Comparison of ENCODE assay signal across 13 cellular contexts in genomic region chr1:85550784-85551516, GRCh38. TPM values are rescaled to one million over a fixed set of nuclear protein-coding genes. Genes with fewer than 3 reads are reported as not detected.
DNase-seq lines count a peak whose midpoint lies in the region; ATAC-seq, FAIRE-seq and TF ChIP-seq lines count a peak whose summit lies in the region.
"Had no signal": no experiment of that assay in that cellular context is flagged by ENCODE, and none has a peak within 500 bp of the region (broad histone marks: within the 10 kb centered on the region; RNA-seq: fewer than 3 reads in every experiment).

No MANE protein-coding gene starts in this region.

- intact Hi-C loops in pancreas (cut with DNase I), result no loop called here

- H3K27ac ChIP-seq in pancreas, result no peak overlapping the region
- H3K27ac ChIP-seq in neural progenitor cell, result no peak overlapping the region

- H3K9me3 ChIP-seq in pancreas, result no peaks in the 10 kb centered on the region
- no peaks in the 10 kb centered on the region for H3K9me3 ChIP-seq in neural progenitor cell (ENCODE audit: low read depth)

- H3K9ac ChIP-seq in neural progenitor cell, result no peak overlapping the region

- no peaks in the 10 kb centered on the region for H3K79me2 ChIP-seq in neural progenitor cell (ENCODE audit: low read depth)

- TF ChIP-seq CTCF in AG10803 (conservative IDR thresholded peaks at IDR 0.05; ENCODE audit: low read length) (no peak), epithelial cell of esophagus (IDR thresholded peaks at IDR 0.05; ENCODE audit: insufficient read depth, low read depth, low read length, missing control alignments) (no peak), pancreas (IDR thresholded peaks at IDR 0.05) (no peak), neural progenitor cell (IDR thresholded peaks at IDR 0.05) (no peak)

- no peaks in the 10 kb centered on the region for H3K4me1 Mint-ChIP-seq in stimulated activated naive CD8-positive, alpha-beta T cell treated with anti-CD3 and anti-CD28 coated beads, Interleukin-15, amount 100 ng/mL, for 72 hours
- H3K4me1 Mint-ChIP-seq in neural progenitor cell, result peaks cover 11% of the 10 kb centered on the region
- H3K4me1 Mint-ChIP-seq: activated CD4-positive, alpha-beta memory T cell treated with anti-CD3 and anti-CD28 coated beads, Interleukin-2, amount 10 ng/mL, durations not matched to agents 7 days and 5 days; activated naive CD8-positive, alpha-beta T cell treated with anti-CD3 and anti-CD28 coated beads, Interleukin-2, amount 50 U/mL, for 24 hours; CD14-positive monocyte had no signal

- 50 to 53% methylated on average over 5 of the region's 5 CpGs for WGBS in pancreas, 2 donors

- FAIRE-seq in pancreas (lab: Jason Lieb, UNC), result no peak

- no peaks in the 10 kb centered on the region for H3K36me3 Mint-ChIP-seq in neural progenitor cell
- H3K36me3 Mint-ChIP-seq: CD14-positive monocyte had no signal

- peaks cover 0 to 4% (median 0%) of the 10 kb centered on the region in 3 donors for H3K4me1 ChIP-seq in pancreas
- peaks cover 13% of the 10 kb centered on the region for H3K4me1 ChIP-seq in neural progenitor cell

- no peak overlapping the region for H3K27ac Mint-ChIP-seq in stimulated activated naive CD8-positive, alpha-beta T cell treated with anti-CD3 and anti-CD28 coated beads, Interleukin-15, amount 100 ng/mL, for 72 hours
- H3K27ac Mint-ChIP-seq in neural progenitor cell, result no peak overlapping the region
- H3K27ac Mint-ChIP-seq: activated CD4-positive, alpha-beta memory T cell treated with anti-CD3 and anti-CD28 coated beads, Interleukin-2, amount 10 ng/mL, durations not matched to agents 7 days and 5 days; activated naive CD8-positive, alpha-beta T cell treated with anti-CD3 and anti-CD28 coated beads, Interleukin-2, amount 50 U/mL, for 24 hours had no signal

- H3K36me3 ChIP-seq in pancreas (no peaks in the 10 kb centered on the region), neural progenitor cell (no peaks in the 10 kb centered on the region)

- ATAC-seq in pancreas, result peak; percentile 74 to 95 (median 90)
- ATAC-seq in stimulated activated naive CD8-positive, alpha-beta T cell treated with anti-CD3 and anti-CD28 coated beads, Interleukin-15, amount 100 ng/mL, for 72 hours, result no peak
- ATAC-seq: activated naive CD8-positive, alpha-beta T cell treated with anti-CD3 and anti-CD28 coated beads, Interleukin-2, amount 50 U/mL, for 24 hours had no signal

- peaks cover 12% of the 10 kb centered on the region for H3K27me3 Mint-ChIP-seq in stimulated activated naive CD8-positive, alpha-beta T cell treated with anti-CD3 and anti-CD28 coated beads, Interleukin-15, amount 100 ng/mL, for 72 hours
- no peaks in the 10 kb centered on the region for H3K27me3 Mint-ChIP-seq in neural progenitor cell (ENCODE audit: insufficient read depth, low read depth)

- no peak overlapping the region for H3K4me3 Mint-ChIP-seq in stimulated activated naive CD8-positive, alpha-beta T cell treated with anti-CD3 and anti-CD28 coated beads, Interleukin-15, amount 100 ng/mL, for 72 hours
- no peak overlapping the region for H3K4me3 Mint-ChIP-seq in neural progenitor cell
- H3K4me3 Mint-ChIP-seq: activated CD4-positive, alpha-beta memory T cell treated with anti-CD3 and anti-CD28 coated beads, Interleukin-2, amount 10 ng/mL, durations not matched to agents 7 days and 5 days; activated naive CD8-positive, alpha-beta T cell treated with anti-CD3 and anti-CD28 coated beads, Interleukin-2, amount 50 U/mL, for 24 hours; CD14-positive monocyte had no signal

- H3K4me3 ChIP-seq in AG10803 (ENCODE audit: low read length) (no peak overlapping the region), epithelial cell of esophagus (ENCODE audit: low read length) (no peak overlapping the region), pancreas (no peak overlapping the region), neural progenitor cell (no peak overlapping the region)

- H3K27me3 ChIP-seq in pancreas (no peaks in the 10 kb centered on the region), neural progenitor cell (no peaks in the 10 kb centered on the region)

- H3K4me2 ChIP-seq in neural progenitor cell, result no peak overlapping the region

- H4K20me1 ChIP-seq in neural progenitor cell (ENCODE audit: low read depth), result no peaks in the 10 kb centered on the region

- no peaks in the 10 kb centered on the region for H3K9me3 Mint-ChIP-seq in stimulated activated naive CD8-positive, alpha-beta T cell treated with anti-CD3 and anti-CD28 coated beads, Interleukin-15, amount 100 ng/mL, for 72 hours
- H3K9me3 Mint-ChIP-seq in neural progenitor cell, result no peaks in the 10 kb centered on the region
- H3K9me3 Mint-ChIP-seq: activated CD4-positive, alpha-beta memory T cell treated with anti-CD3 and anti-CD28 coated beads, Interleukin-2, amount 10 ng/mL, durations not matched to agents 7 days and 5 days; activated naive CD8-positive, alpha-beta T cell treated with anti-CD3 and anti-CD28 coated beads, Interleukin-2, amount 50 U/mL, for 24 hours had no signal

- H2AFZ ChIP-seq in neural progenitor cell (replicated peaks), result no peak overlapping the region

- H3F3A ChIP-seq in neural progenitor cell (ENCODE audit: low read depth), result no peaks in the 10 kb centered on the region

- DNase-seq in AG10803 (ENCODE audit: low read depth) (peak; percentile 62), LoVo (ENCODE audit: low spot score) (peak; percentile 17), epithelial cell of esophagus (ENCODE audit: low read depth) (peak; percentile 84), pancreas (no peak), islet precursor cell (no peak), neural progenitor cell (ENCODE audit: low spot score) (no peak)
- DNase-seq in activated CD4-positive, alpha-beta T cell treated with anti-CD3 and anti-CD28 coated beads for 4 hours, result no peak
- DNase-seq in stimulated activated naive CD8-positive, alpha-beta T cell treated with anti-CD3 and anti-CD28 coated beads, Interleukin-15, amount 100 ng/mL, for 72 hours, result no peak
- DNase-seq: activated CD4-positive, alpha-beta memory T cell treated with anti-CD3 and anti-CD28 coated beads, Interleukin-2, amount 10 ng/mL, durations not matched to agents 7 days and 5 days; activated naive CD8-positive, alpha-beta T cell treated with anti-CD3 and anti-CD28 coated beads, Interleukin-2, amount 50 U/mL, for 24 hours; SHP77 treated with DMSO at 0.1 percent for 48 hours; stimulated activated naive CD4-positive, alpha-beta T cell treated with Interleukin-2 at 50 U/mL for 16 hours had no signal

RNA-seq across cellular contexts. Expression of gene CCN1, which starts 29.6 kb away (rescaled TPM):
- 10 to 100 TPM; 11.5 to 37.7 (median 19.1) TPM for total RNA-seq in pancreas
- 10 to 100 TPM; 17.0 to 54.6 TPM for polyA plus RNA-seq in pancreas
- total RNA-seq in neural progenitor cell (ENCODE audit: low replicate concordance), result 23.9 and 26.7 TPM in 2 replicates
- total RNA-seq: activated CD4-positive, alpha-beta memory T cell treated with anti-CD3 and anti-CD28 coated beads, Interleukin-2, amount 10 ng/mL, durations not matched to agents 7 days and 5 days had no signal
- polyA plus RNA-seq: CD14-positive monocyte had no signal

Comparison
In these comparisons a context has a peak if more than half of its experiments do, and no peak if none do; other contexts are left out.
1. DNase-seq: peak in AG10803 (single experiment), LoVo (single experiment) and epithelial cell of esophagus (single experiment); none in pancreas (0 of 6), activated CD4-positive, alpha-beta T cell treated with anti-CD3 and anti-CD28 coated beads for 4 hours (0 of 2), islet precursor cell (single experiment), stimulated activated naive CD8-positive, alpha-beta T cell treated with anti-CD3 and anti-CD28 coated beads, Interleukin-15, amount 100 ng/mL, for 72 hours (0 of 2) and neural progenitor cell (single experiment).